Comparison of ENCODE assay signal across 21 cellular contexts in the genomic region with DNA sequence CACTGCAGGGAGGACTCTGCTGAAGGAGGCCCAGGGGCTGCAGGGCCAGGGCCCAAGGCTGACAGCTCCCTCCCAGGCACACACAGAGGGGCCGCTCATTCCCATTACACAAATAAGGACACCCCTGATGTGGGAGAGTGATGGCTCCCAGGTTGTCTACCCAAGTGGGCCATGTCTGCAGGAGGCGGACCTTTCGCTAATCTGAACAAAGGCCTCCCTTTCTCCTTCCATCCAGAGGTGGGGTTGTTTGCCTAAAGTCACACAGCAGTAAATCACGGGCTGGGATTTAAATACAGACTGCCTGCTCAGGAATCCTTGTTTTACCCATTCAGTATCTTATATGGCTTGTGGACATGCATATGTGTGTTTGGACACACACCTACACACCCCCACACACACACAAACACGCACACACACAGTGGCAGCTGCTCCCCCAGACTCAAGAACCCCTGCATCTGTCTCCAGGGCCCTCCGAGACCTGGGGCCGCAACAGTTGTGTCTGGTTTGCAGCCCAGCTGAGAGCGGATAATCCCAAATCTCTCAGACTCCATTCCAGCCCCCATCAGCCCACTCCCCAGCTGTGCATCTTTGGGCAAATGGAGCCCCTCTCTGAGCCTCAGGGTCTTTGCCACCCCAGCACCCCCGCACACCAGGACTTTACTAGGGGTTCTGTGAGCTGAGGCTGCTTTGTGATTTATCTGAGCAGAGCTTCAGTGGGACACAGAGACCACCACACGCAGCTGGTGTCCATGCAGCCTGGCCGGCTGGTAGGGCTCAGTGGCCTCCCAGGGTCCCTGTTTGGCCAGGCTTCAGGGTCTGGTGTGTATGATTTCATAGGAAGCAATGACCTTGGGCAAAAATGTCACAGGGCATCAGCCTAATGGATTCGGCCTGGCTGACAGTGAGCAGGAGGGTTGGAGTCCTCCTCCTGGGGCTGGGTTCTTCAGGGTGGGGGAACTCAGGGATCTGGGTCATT. TPM values are rescaled to one million over a fixed set of nuclear protein-coding genes. Genes with fewer than 3 reads are reported as not detected.
A peak's percentile ranks its signal among the peaks of the same experiment; 100 is the strongest.
DNase-seq lines count a peak whose midpoint lies in the region; ATAC-seq, FAIRE-seq and TF ChIP-seq lines count a peak whose summit lies in the region.
"Had no signal": no experiment of that assay in that cellular context is flagged by ENCODE, and none has a peak within 500 bp of the region (broad histone marks: within the 10 kb centered on the region; RNA-seq: fewer than 3 reads in every experiment).

No MANE protein-coding gene starts in this region.

- peak; percentile 53 for DNase-seq in HepG2 (ENCODE audit: low spot score)
- DNase-seq in right lobe of liver, result no peak
- no peak for DNase-seq in WTC11 (ENCODE audit: low spot score)
- DNase-seq in anterior cingulate cortex (lab: John Stamatoyannopoulos, UW), result no peak
- DNase-seq in suprapubic skin (ENCODE audit: low spot score in 2 of 2), result no peak
- no peak for DNase-seq in activated CD4-positive, alpha-beta T cell treated with anti-CD3 and anti-CD28 coated beads for 36 hours
- DNase-seq: AML-193; C1 segment of cervical spinal cord; CD8-positive, alpha-beta T cell; DND-41; H9; HFFc6; KG1; NCI-H1092; NCI-H1436 treated with DMSO at 0.1 percent for 48 hours; NCI-H1930; NCI-H510A had no signal

- H3K4me1 Mint-ChIP-seq in WTC11 (peaks cover 14% of the 10 kb centered on the region), nephron (peaks cover 14% of the 10 kb centered on the region)
- H3K4me1 Mint-ChIP-seq in activated CD4-positive, alpha-beta T cell treated with anti-CD3 and anti-CD28 coated beads for 36 hours, result no peaks in the 10 kb centered on the region

- H3K36me3 ChIP-seq in HepG2 (replicated peaks in 1 of 2; ENCODE audit: control insufficient read depth in 1 of 2, insufficient read depth in 2 of 2, low read length in 2 of 2), result no peaks in the 10 kb centered on the region
- no peaks in the 10 kb centered on the region for H3K36me3 ChIP-seq in right lobe of liver
- H3K36me3 ChIP-seq in suprapubic skin, result no peaks in the 10 kb centered on the region

- ATAC-seq in HepG2 (peak; percentile 10), right lobe of liver (no peak), WTC11 (peak; percentile 30; the same call in 1 of the 2 replicates), GM19324 (IDR thresholded peaks at IDR 0.05; ENCODE audit: low FRiP score, unreplicated experiment) (no peak)
- no peak for ATAC-seq in activated CD4-positive, alpha-beta T cell treated with anti-CD3 and anti-CD28 coated beads for 36 hours
- ATAC-seq: CD8-positive, alpha-beta T cell; Right ventricle myocardium inferior had no signal

- H3K79me2 ChIP-seq in HepG2 (ENCODE audit: insufficient read depth, low read length), result no peaks in the 10 kb centered on the region

- H3K9me3 Mint-ChIP-seq in WTC11 (no peaks in the 10 kb centered on the region), nephron (no peaks in the 10 kb centered on the region)
- H3K9me3 Mint-ChIP-seq in activated CD4-positive, alpha-beta T cell treated with anti-CD3 and anti-CD28 coated beads for 36 hours (ENCODE audit: low read depth), result no peaks in the 10 kb centered on the region
- H3K9me3 Mint-ChIP-seq: CD8-positive, alpha-beta T cell; H9; HFFc6 had no signal

- H3K36me3 Mint-ChIP-seq in WTC11, result no peaks in the 10 kb centered on the region
- H3K36me3 Mint-ChIP-seq in nephron (ENCODE audit: low read depth), result no peaks in the 10 kb centered on the region
- no peaks in the 10 kb centered on the region for H3K36me3 Mint-ChIP-seq in activated CD4-positive, alpha-beta T cell treated with anti-CD3 and anti-CD28 coated beads for 36 hours (ENCODE audit: low read depth)
- H3K36me3 Mint-ChIP-seq: CD8-positive, alpha-beta T cell had no signal

- WGBS in HepG2 (ENCODE audit: low lambda C conversion rate), result 34% methylated on average over 10 of the region's 12 CpGs
- 100% methylated on average over 1 of the region's 12 CpGs for WGBS in right lobe of liver (ENCODE audit: insufficient coverage, low coverage, low lambda C conversion rate, missing lambda C conversion rate)
- 91% methylated on average over 9 of the region's 12 CpGs for WGBS in suprapubic skin

- H3K27ac ChIP-seq in HepG2 (ENCODE audit: extremely low read length, insufficient read depth, low read length) (no peak overlapping the region), right lobe of liver (no peak overlapping the region), suprapubic skin (no peak overlapping the region)

- H3K4me3 ChIP-seq in HepG2 (replicated peaks in 1 of 3; ENCODE audit: insufficient read depth in 1 of 3, low read depth in 2 of 3, low read length in 3 of 3), result peak overlapping the region in 1 of 3 experiments; percentile 29; a peak in 1 of 6 replicates
- H3K4me3 ChIP-seq in right lobe of liver, result no peak overlapping the region
- no peak overlapping the region for H3K4me3 ChIP-seq in suprapubic skin

- H3K9me3 ChIP-seq in HepG2 (ENCODE audit: low read length), result no peaks in the 10 kb centered on the region
- no peaks in the 10 kb centered on the region for H3K9me3 ChIP-seq in right lobe of liver
- H3K9me3 ChIP-seq in suprapubic skin, result no peaks in the 10 kb centered on the region

- H3K9ac ChIP-seq in HepG2 (ENCODE audit: insufficient read depth, low read depth, low read length), result no peak overlapping the region

- TF ChIP-seq CTCF in HepG2 (CRISPR knock-in tag; IDR thresholded peaks at IDR 0.05) (no peak), right lobe of liver (IDR thresholded peaks at IDR 0.05) (no peak), WTC11 (IDR thresholded peaks at IDR 0.05) (no peak), nephron (IDR thresholded peaks at IDR 0.05; ENCODE audit: unreplicated experiment in 3 of 3) (no peak), suprapubic skin (IDR thresholded peaks at IDR 0.05) (no peak)

- TF ChIP-seq EP300 in HepG2 (IDR thresholded peaks at IDR 0.05; ENCODE audit: low read depth in 2 of 2, low read length in 2 of 2) (no peak), HepG2 (CRISPR knock-in tag; IDR thresholded peaks at IDR 0.05; ENCODE audit: borderline replicate concordance) (no peak), suprapubic skin (IDR thresholded peaks at IDR 0.05) (no peak)

- H3K4me3 Mint-ChIP-seq in WTC11 (no peak overlapping the region), nephron (no peak overlapping the region)
- no peak overlapping the region for H3K4me3 Mint-ChIP-seq in activated CD4-positive, alpha-beta T cell treated with anti-CD3 and anti-CD28 coated beads for 36 hours
- H3K4me3 Mint-ChIP-seq: CD8-positive, alpha-beta T cell; H9; HFFc6 had no signal

- intact Hi-C loops in HepG2 (cut with micrococcal nuclease; ENCODE audit: unreplicated experiment) (no loop called here), right lobe of liver (cut with DNase I) (loop anchor here in 1 of 2 donors (5.0 kb wide), 1 partner anchor 83 kb away; a partner anchor contains a TSS)
- intact Hi-C loops in activated CD4-positive, alpha-beta T cell treated with anti-CD3 and anti-CD28 coated beads for 36 hours (cut with DNase I, micrococcal nuclease), result no loop called here

- no peak overlapping the region for H3K27ac Mint-ChIP-seq in WTC11
- peak overlapping the region in 2 of 3 experiments; percentile 85 to 89 for H3K27ac Mint-ChIP-seq in nephron
- H3K27ac Mint-ChIP-seq in activated CD4-positive, alpha-beta T cell treated with anti-CD3 and anti-CD28 coated beads for 36 hours, result no peak overlapping the region
- H3K27ac Mint-ChIP-seq: CD8-positive, alpha-beta T cell; HFFc6 had no signal

- peak; percentile 12 for FAIRE-seq in HepG2 (lab: Jason Lieb, UNC)
- FAIRE-seq: GM12891 had no signal

- H3K4me1 ChIP-seq in HepG2 (ENCODE audit: insufficient read depth, low read length) (peaks cover 39% of the 10 kb centered on the region), right lobe of liver (no peaks in the 10 kb centered on the region), suprapubic skin (no peaks in the 10 kb centered on the region)

- no TSS peak for BruUV-seq in HepG2 (replicated peaks; lab: Mats Ljungman, UMichigan)

- H3K27me3 Mint-ChIP-seq in WTC11 (ENCODE audit: low read depth), result no peaks in the 10 kb centered on the region
- H3K27me3 Mint-ChIP-seq in nephron (ENCODE audit: low read depth), result peaks cover 4% of the 10 kb centered on the region
- H3K27me3 Mint-ChIP-seq in activated CD4-positive, alpha-beta T cell treated with anti-CD3 and anti-CD28 coated beads for 36 hours, result peaks cover 2% of the 10 kb centered on the region

- POLR2A ChIA-PET in HepG2 (lab: Yijun Ruan, JAX) (interaction anchor here (0.6 to 1.0 kb wide), 2 partner anchors 11 to 87 kb away, joined by 3 read pairs; no protein-coding TSS in a partner anchor), WTC11 (lab: Charles Lee) (interaction anchor here (0.7 kb wide), 2 partner anchors 83 to 86 kb away, joined by 3 read pairs; no protein-coding TSS in a partner anchor)
- POLR2A ChIA-PET in activated CD4-positive, alpha-beta T cell treated with anti-CD3 and anti-CD28 coated beads for 36 hours (lab: Charles Lee), result no interaction called here

- in situ Hi-C loops in HepG2 (cut with HindIII; ENCODE audit: extremely low pct_ligation_motif_present, low pct_unique_long_range_greater_than_20kb), result no loop called here

- CTCF ChIA-PET in HepG2 (lab: Yijun Ruan, JAX; ENCODE audit: low intra/inter-chr PET ratio, low total read pairs), result no interaction called here
- CTCF ChIA-PET in WTC11 (lab: Charles Lee), result interaction anchor here (0.6 to 1.8 kb wide), 3 partner anchors 12 to 86 kb away, joined by 3 to 7 read pairs (median 3); no protein-coding TSS in a partner anchor
- CTCF ChIA-PET in activated CD4-positive, alpha-beta T cell treated with anti-CD3 and anti-CD28 coated beads for 36 hours (lab: Charles Lee), result interaction anchor here (0.9 kb wide), 1 partner anchor 15 kb away, joined by 4 read pairs; no protein-coding TSS in a partner anchor

- no peak for TF ChIP-seq RAD21 in HepG2 (CRISPR knock-in tag; IDR thresholded peaks at IDR 0.05)

- H4K20me1 ChIP-seq in HepG2 (ENCODE audit: insufficient read depth, low read length), result no peaks in the 10 kb centered on the region

- TF ChIP-seq POLR2A in HepG2 (IDR thresholded peaks at IDR 0.05; ENCODE audit: insufficient read depth in 1 of 2, low read depth in 2 of 2, low read length in 2 of 2) (no peak), right lobe of liver (IDR thresholded peaks at IDR 0.05) (no peak), suprapubic skin (IDR thresholded peaks at IDR 0.05) (no peak)

- H3K4me2 ChIP-seq in HepG2 (ENCODE audit: low read depth, low read length), result peak overlapping the region; percentile 42

- H3K27me3 ChIP-seq in HepG2 (ENCODE audit: control insufficient read depth in 1 of 2, insufficient read depth in 2 of 2, low read length in 2 of 2), result peaks cover 5 to 36% of the 10 kb centered on the region in 2 experiments; a peak in 4 of 5 replicates
- no peaks in the 10 kb centered on the region for H3K27me3 ChIP-seq in right lobe of liver
- no peaks in the 10 kb centered on the region for H3K27me3 ChIP-seq in suprapubic skin

- H2AFZ ChIP-seq in HepG2 (ENCODE audit: low read length), result no peak overlapping the region

RNA-seq across cellular contexts. Expression of a gene that starts 48.0 kb away (rescaled TPM):
- 81.3 and 85.1 TPM in 2 replicates for total RNA-seq in HepG2 (2016; rRNA removed; fragmentation: Illumina TruSeq; extraction: Trizol)
- total RNA-seq in HepG2 (2016; cell fraction: cytosol; rRNA removed; fragmentation: Illumina TruSeq; extraction: Trizol; ENCODE audit: low read depth), result 39.8 and 41.0 TPM in 2 replicates
- 75.7 and 82.4 TPM in 2 replicates for total RNA-seq in HepG2 (2016; cell fraction: insoluble cytoplasmic fraction; rRNA removed; fragmentation: Illumina TruSeq; extraction: Trizol)
- total RNA-seq in HepG2 (2016; cell fraction: membrane; rRNA removed; fragmentation: Illumina TruSeq; extraction: Trizol), result 77.9 and 85.1 TPM in 2 replicates
- total RNA-seq in HepG2 (2016; cell fraction: nucleus; rRNA removed; fragmentation: Illumina TruSeq; extraction: Trizol), result 90.9 and 96.1 TPM in 2 replicates
- 102 and 132 TPM in 2 replicates for polyA plus RNA-seq in HepG2 (2011; rRNA removed)
- polyA plus RNA-seq in HepG2 (2011; cell fraction: cytosol; rRNA removed), result 86.6 and 115 TPM in 2 replicates
- polyA plus RNA-seq in HepG2 (2011; cell fraction: nucleus; rRNA removed), result 112 and 127 TPM in 2 replicates
- polyA plus RNA-seq in HepG2 (2012), result 131 and 175 TPM in 2 replicates
- 88.5 and 88.7 TPM in 2 replicates for polyA plus RNA-seq in HepG2 (2016; cell fraction: cytosol; fragmentation: Illumina TruSeq; extraction: Trizol; ENCODE audit: low read depth)
- polyA plus RNA-seq in HepG2 (2016; cell fraction: insoluble cytoplasmic fraction; fragmentation: Illumina TruSeq; extraction: Trizol; ENCODE audit: low read depth), result 203 and 260 TPM in 2 replicates
- 179 and 185 TPM in 2 replicates for polyA plus RNA-seq in HepG2 (2016; cell fraction: membrane; fragmentation: Illumina TruSeq; extraction: Trizol; ENCODE audit: low read depth)
- polyA plus RNA-seq in HepG2 (2016; cell fraction: nucleus; fragmentation: Illumina TruSeq; extraction: Trizol; ENCODE audit: insufficient read depth, low read depth), result 152 and 171 TPM in 2 replicates
- 54.3 and 62.1 TPM in 2 replicates for polyA minus RNA-seq in HepG2 (2011; rRNA and poly(A)+ RNA removed; ENCODE audit: low replicate concordance)
- polyA minus RNA-seq in HepG2 (2011; cell fraction: cytosol; rRNA and poly(A)+ RNA removed), result 50.5 and 51.3 TPM in 2 replicates
- 273 and 299 TPM in 2 replicates for polyA minus RNA-seq in HepG2 (2011; cell fraction: nucleus; rRNA and poly(A)+ RNA removed)
- 10 to 100 TPM; 38.2 to 49.4 (median 44.3) TPM for total RNA-seq in right lobe of liver
- 132 to 146 TPM (median 144 TPM) in 3 replicates for total RNA-seq in WTC11 (2021)
- 100 to 1,000 TPM in 2 of 4 donors, 10 to 100 TPM in 2; 80.5 to 162 (median 99.0) TPM for total RNA-seq in suprapubic skin
- total RNA-seq in activated CD4-positive, alpha-beta T cell treated with anti-CD3 and anti-CD28 coated beads for 36 hours, result 100 to 1,000 TPM; 177 to 265 TPM

Comparison
In these comparisons a context has a peak if more than half of its experiments do, and no peak if none do; other contexts are left out.
1. ATAC-seq: peak in HepG2 (single experiment) and WTC11 (single experiment); none in right lobe of liver (0 of 4), GM19324 (single experiment) and activated CD4-positive, alpha-beta T cell treated with anti-CD3 and anti-CD28 coated beads for 36 hours (single experiment).
2. H3K27ac Mint-ChIP-seq: peak in nephron (2 of 3); none in WTC11 (single experiment) and activated CD4-positive, alpha-beta T cell treated with anti-CD3 and anti-CD28 coated beads for 36 hours (single experiment).